15 cellular contexts compared by ENCODE assay signal in the genomic region with DNA sequence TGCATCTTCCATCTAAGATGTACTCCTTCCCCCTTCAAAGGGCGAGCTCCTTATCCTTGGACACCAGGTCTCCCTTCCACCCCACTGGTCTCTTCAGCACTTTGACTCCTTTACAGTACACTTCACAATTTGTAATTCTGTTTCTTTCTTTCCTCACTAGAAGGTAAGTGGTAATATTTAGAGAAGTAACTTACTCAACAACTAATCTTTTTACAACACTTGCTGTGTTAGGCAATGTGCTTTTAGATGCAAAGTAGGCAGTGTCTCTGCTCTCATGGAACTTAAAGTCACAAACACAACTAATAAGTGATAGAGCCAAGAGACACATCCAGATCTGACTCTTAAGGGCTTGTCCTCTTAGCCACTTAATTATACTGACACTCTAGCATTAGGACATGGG. TPM values are rescaled to one million over a fixed set of nuclear protein-coding genes. Genes with fewer than 3 reads are reported as not detected.
DNase-seq lines count a peak whose midpoint lies in the region; ATAC-seq and TF ChIP-seq lines count a peak whose summit lies in the region.
"Had no signal": no experiment of that assay in that cellular context is flagged by ENCODE, and none has a peak within 500 bp of the region (broad histone marks: within the 10 kb centered on the region; RNA-seq: fewer than 3 reads in every experiment).

No MANE protein-coding gene starts in this region.

- H3K36me3 Mint-ChIP-seq in activated CD4-positive, alpha-beta T cell treated with anti-CD3 and anti-CD28 coated beads, Interleukin-2, amount 10 ng/mL, durations not matched to agents 24 days and 14 days (ENCODE audit: low read depth), result peaks cover 2% of the 10 kb centered on the region

- DNase-seq in activated CD4-positive, alpha-beta T cell treated with anti-CD3 and anti-CD28 coated beads, Interleukin-2, amount 10 ng/mL, durations not matched to agents 24 days and 14 days, result no peak
- DNase-seq in activated CD4-positive, alpha-beta T cell treated with anti-CD3 and anti-CD28 coated beads for 4 hours, result no peak
- peak; percentile 93 for DNase-seq in SKM-1 (lab: John Stamatoyannopoulos, UW; ENCODE audit: unreplicated experiment)
- DNase-seq in right cardiac atrium, result no peak
- no peak for DNase-seq in gastrocnemius medialis
- DNase-seq in NCI-H2171 treated with DMSO at 0.1 percent for 48 hours (lab: John Stamatoyannopoulos, UW), result no peak
- DNase-seq: 8988T; anterior cingulate cortex; DMS 273 treated with DMSO at 0.1 percent for 48 hours; midbrain; NCI-H1694; NK-92 treated with Interleukin-12 subunit alpha and Interleukin-12 subunit beta, amount 100 ng/mL, for 24 hours; sigmoid colon had no signal

- H3K27me3 ChIP-seq in right cardiac atrium (ENCODE audit: control insufficient read depth, insufficient read depth) (no peaks in the 10 kb centered on the region), gastrocnemius medialis (no peaks in the 10 kb centered on the region)
- H3K27me3 ChIP-seq: sigmoid colon had no signal

- H3K9me3 Mint-ChIP-seq in activated CD4-positive, alpha-beta T cell treated with anti-CD3 and anti-CD28 coated beads, Interleukin-2, amount 10 ng/mL, durations not matched to agents 24 days and 14 days, result no peaks in the 10 kb centered on the region

- H3K4me1 ChIP-seq in right cardiac atrium (ENCODE audit: control insufficient read depth, insufficient read depth, low read length) (peaks cover 26% of the 10 kb centered on the region), gastrocnemius medialis (peaks cover 89 to 91% of the 10 kb centered on the region in 2 donors)

- 78% methylated on average over 1 of the region's 1 CpG for WGBS in right cardiac atrium

- ATAC-seq in right cardiac atrium (peak; percentile 7 to 28), gastrocnemius medialis (peak; percentile 66 to 78), HG02981 (IDR thresholded peaks at IDR 0.05; ENCODE audit: unreplicated experiment) (no peak), GM21737 (IDR thresholded peaks at IDR 0.05; ENCODE audit: unreplicated experiment) (no peak)

- intact Hi-C loops in activated CD4-positive, alpha-beta T cell treated with anti-CD3 and anti-CD28 coated beads, Interleukin-2, amount 10 ng/mL, durations not matched to agents 24 days and 14 days (cut with micrococcal nuclease), result no loop called here
- intact Hi-C loops in right cardiac atrium (cut with DNase I), result loop anchor here in 1 of 4 donors (5.0 kb wide), 1 partner anchor 158 kb away; no protein-coding TSS in a partner anchor
- intact Hi-C loops in gastrocnemius medialis (cut with DNase I; ENCODE audit: low total_unique reads), result no loop called here

- H3K4me3 Mint-ChIP-seq in activated CD4-positive, alpha-beta T cell treated with anti-CD3 and anti-CD28 coated beads, Interleukin-2, amount 10 ng/mL, durations not matched to agents 24 days and 14 days, result peak overlapping the region; percentile 23

- H3K9me3 ChIP-seq in right cardiac atrium (ENCODE audit: control insufficient read depth, low read length) (no peaks in the 10 kb centered on the region), gastrocnemius medialis (no peaks in the 10 kb centered on the region)
- H3K9me3 ChIP-seq: sigmoid colon had no signal

- no peaks in the 10 kb centered on the region for H3K27me3 Mint-ChIP-seq in activated CD4-positive, alpha-beta T cell treated with anti-CD3 and anti-CD28 coated beads, Interleukin-2, amount 10 ng/mL, durations not matched to agents 24 days and 14 days

- H3K27ac Mint-ChIP-seq in activated CD4-positive, alpha-beta T cell treated with anti-CD3 and anti-CD28 coated beads, Interleukin-2, amount 10 ng/mL, durations not matched to agents 24 days and 14 days, result peak overlapping the region; percentile 2

- in situ Hi-C loops in gastrocnemius medialis (cut with MboI; ENCODE audit: low sequenced_read_pairs in 4 of 4), result no loop called here

- no peak for TF ChIP-seq POLR2A in gastrocnemius medialis (IDR thresholded peaks at IDR 0.05)

- no peak for TF ChIP-seq CTCF in gastrocnemius medialis (IDR thresholded peaks at IDR 0.05 in 4 of 5, conservative IDR thresholded peaks at IDR 0.05 in 1 of 5)

- peaks cover 39% of the 10 kb centered on the region for H3K4me1 Mint-ChIP-seq in activated CD4-positive, alpha-beta T cell treated with anti-CD3 and anti-CD28 coated beads, Interleukin-2, amount 10 ng/mL, durations not matched to agents 24 days and 14 days

- H3K27ac ChIP-seq in right cardiac atrium (ENCODE audit: low read length) (no peak overlapping the region), gastrocnemius medialis (peak overlapping the region; percentile 64 to 76 (median 70))
- H3K27ac ChIP-seq: sigmoid colon had no signal

- H3K4me3 ChIP-seq in right cardiac atrium (ENCODE audit: low read length) (no peak overlapping the region), gastrocnemius medialis (no peak overlapping the region)
- H3K4me3 ChIP-seq: sigmoid colon had no signal

- H3K36me3 ChIP-seq in gastrocnemius medialis, result no peaks in the 10 kb centered on the region
- H3K36me3 ChIP-seq: sigmoid colon had no signal

RNA-seq across cellular contexts. Expression of a gene that starts 6.4 kb away (rescaled TPM):
- total RNA-seq in activated CD4-positive, alpha-beta T cell treated with anti-CD3 and anti-CD28 coated beads, Interleukin-2, amount 10 ng/mL, durations not matched to agents 24 days and 14 days, result 13.5 and 15.1 TPM in 2 replicates
- 10 to 100 TPM; 14.4 to 17.9 (median 14.6) TPM for total RNA-seq in right cardiac atrium
- polyA plus RNA-seq in right cardiac atrium, result 15.1 TPM
- 10 to 100 TPM; 19.9 to 21.0 (median 20.1) TPM for total RNA-seq in gastrocnemius medialis

Comparison
In these comparisons a context has a peak if more than half of its experiments do, and no peak if none do; other contexts are left out.
1. ATAC-seq: peak in right cardiac atrium (2 of 2) and gastrocnemius medialis (2 of 2); none in HG02981 (single experiment) and GM21737 (single experiment).